In the genomic region with DNA sequence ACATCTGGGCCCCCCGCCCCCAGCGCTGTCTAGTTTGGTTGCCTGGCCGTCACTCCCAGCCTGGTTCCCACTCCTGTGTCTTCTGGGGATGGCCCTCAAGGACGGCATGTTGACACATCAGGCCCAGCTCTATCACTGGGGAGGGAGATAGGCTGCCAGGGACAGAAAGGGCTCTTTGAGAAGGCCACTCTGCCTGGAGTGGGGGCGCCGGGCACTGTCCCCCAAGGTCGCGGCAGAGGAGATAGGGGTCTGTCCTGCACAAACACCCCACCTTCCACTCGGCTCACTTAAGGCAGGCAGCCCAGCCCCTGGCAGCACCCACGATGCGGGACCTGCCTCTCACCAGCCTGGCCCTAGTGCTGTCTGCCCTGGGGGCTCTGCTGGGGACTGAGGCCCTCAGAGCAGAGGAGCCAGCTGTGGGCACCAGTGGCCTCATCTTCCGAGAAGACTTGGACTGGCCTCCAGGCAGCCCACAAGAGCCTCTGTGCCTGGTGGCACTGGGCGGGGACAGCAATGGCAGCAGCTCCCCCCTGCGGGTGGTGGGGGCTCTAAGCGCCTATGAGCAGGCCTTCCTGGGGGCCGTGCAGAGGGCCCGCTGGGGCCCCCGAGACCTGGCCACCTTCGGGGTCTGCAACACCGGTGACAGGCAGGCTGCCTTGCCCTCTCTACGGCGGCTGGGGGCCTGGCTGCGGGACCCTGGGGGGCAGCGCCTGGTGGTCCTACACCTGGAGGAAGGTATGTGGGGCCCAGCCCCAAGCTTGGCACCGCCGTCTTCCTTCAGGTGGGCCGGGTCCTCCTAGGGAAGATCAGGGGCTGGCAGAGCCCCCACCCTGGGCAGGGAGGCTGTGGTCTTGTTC, we compare ENCODE assay signal across 1 cellular context.
TF ChIP-seq lines count a peak whose summit lies in the region.

A gene (plus strand): TSS at position 314 of the 857 bp plus-strand sequence. CDS start 10 bp downstream, at position 324.

TF ChIP-seq in K562, 482 proteins besides CTCF, POLR2A, EP300 and RAD21 (continues in another document):
- TF ChIP-seq CBFB (CRISPR knock-in tag; IDR thresholded peaks at IDR 0.05) (no peak), ZNF174 (CRISPR knock-in tag; IDR thresholded peaks at IDR 0.05) (no peak), DMBX1 (CRISPR knock-in tag; IDR thresholded peaks at IDR 0.05; ENCODE audit: borderline replicate concordance) (no peak), ZNF311 (CRISPR knock-in tag; IDR thresholded peaks at IDR 0.05) (no peak), XRCC4 (IDR thresholded peaks at IDR 0.05; ENCODE audit: extremely low read depth, insufficient read depth, insufficient read length) (no peak), SRSF3 (IDR thresholded peaks at IDR 0.05; ENCODE audit: insufficient read depth, low read length) (no peak), RBM22 (IDR thresholded peaks at IDR 0.05; ENCODE audit: low read depth, low read length, poor library complexity, severe bottlenecking) (peak; percentile 37), TFAM (CRISPR knock-in tag; conservative IDR thresholded peaks at IDR 0.05) (no peak), ZNF239 (CRISPR knock-in tag; IDR thresholded peaks at IDR 0.05) (no peak), NCOA1 (IDR thresholded peaks at IDR 0.05; ENCODE audit: low read depth) (no peak), HMGN3 (IDR thresholded peaks at IDR 0.05; ENCODE audit: borderline replicate concordance, extremely low read depth, insufficient read length, low read depth, low read length) (peak; percentile 49), NFIX (CRISPR knock-in tag; IDR thresholded peaks at IDR 0.05; ENCODE audit: low read depth) (no peak), PTTG1 (tag; IDR thresholded peaks at IDR 0.05; ENCODE audit: low read depth) (no peak), MAFF (IDR thresholded peaks at IDR 0.05; ENCODE audit: low read length) (no peak), POLR2AphosphoS5 (IDR thresholded peaks at IDR 0.05; ENCODE audit: control insufficient read depth, insufficient read depth, low read depth, low read length) (0 out of 2 replicates have a peak, but pooled peaks have one; percentile 9), ZBTB7A (IDR thresholded peaks at IDR 0.05; ENCODE audit: borderline replicate concordance, control insufficient read depth, low read depth, low read length) (0 out of 2 replicates have a peak, but pooled peaks have one; percentile 15), NR4A1 (CRISPR knock-in tag; IDR thresholded peaks at IDR 0.05) (no peak), NR4A1 (tag; IDR thresholded peaks at IDR 0.05) (no peak), RBM17 (IDR thresholded peaks at IDR 0.05; ENCODE audit: borderline replicate concordance, low read depth, low read length) (no peak), POLR2AphosphoS2 (IDR thresholded peaks at IDR 0.05; ENCODE audit: low read length) (peak; percentile 44; the same call in 1 of the 2 replicates), POLR2G (IDR thresholded peaks at IDR 0.05; ENCODE audit: low read depth, low read length) (peak; percentile 53), MYNN (IDR thresholded peaks at IDR 0.05) (peak; percentile 9), MYNN (CRISPR knock-in tag; IDR thresholded peaks at IDR 0.05) (no peak), PML (IDR thresholded peaks at IDR 0.05; ENCODE audit: low read length) (0 out of 2 replicates have a peak, but pooled peaks have one; percentile 22), CHD4 (IDR thresholded peaks at IDR 0.05; ENCODE audit: insufficient read depth, insufficient replicate concordance, low read depth, low read length, poor library complexity, severe bottlenecking) (no peak), KLF10 (CRISPR knock-in tag; IDR thresholded peaks at IDR 0.05) (no peak), RBM25 (IDR thresholded peaks at IDR 0.05; ENCODE audit: low read depth, low read length, severe bottlenecking) (no peak), FUS (optimal IDR thresholded peaks at IDR 0.05; ENCODE audit: low read depth, low read length) (no peak), RBFOX2 (IDR thresholded peaks at IDR 0.05; ENCODE audit: low read depth, low read length) (peak; percentile 55), HDGF (IDR thresholded peaks at IDR 0.05) (no peak), ZNF561 (CRISPR knock-in tag; conservative IDR thresholded peaks at IDR 0.05) (no peak), NFATC3 (IDR thresholded peaks at IDR 0.05) (no peak), DACH1 (IDR thresholded peaks at IDR 0.05; ENCODE audit: partially characterized antibody) (no peak), SUPT5H (IDR thresholded peaks at IDR 0.05) (0 out of 2 replicates have a peak, but pooled peaks have one; percentile 17), ESRRB (CRISPR knock-in tag; IDR thresholded peaks at IDR 0.05; ENCODE audit: borderline replicate concordance) (no peak)
- TF ChIP-seq, protein P1, sequence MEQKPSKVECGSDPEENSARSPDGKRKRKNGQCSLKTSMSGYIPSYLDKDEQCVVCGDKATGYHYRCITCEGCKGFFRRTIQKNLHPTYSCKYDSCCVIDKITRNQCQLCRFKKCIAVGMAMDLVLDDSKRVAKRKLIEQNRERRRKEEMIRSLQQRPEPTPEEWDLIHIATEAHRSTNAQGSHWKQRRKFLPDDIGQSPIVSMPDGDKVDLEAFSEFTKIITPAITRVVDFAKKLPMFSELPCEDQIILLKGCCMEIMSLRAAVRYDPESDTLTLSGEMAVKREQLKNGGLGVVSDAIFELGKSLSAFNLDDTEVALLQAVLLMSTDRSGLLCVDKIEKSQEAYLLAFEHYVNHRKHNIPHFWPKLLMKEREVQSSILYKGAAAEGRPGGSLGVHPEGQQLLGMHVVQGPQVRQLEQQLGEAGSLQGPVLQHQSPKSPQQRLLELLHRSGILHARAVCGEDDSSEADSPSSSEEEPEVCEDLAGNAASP (IDR thresholded peaks at IDR 0.05): no peak
- TF ChIP-seq, protein P2, sequence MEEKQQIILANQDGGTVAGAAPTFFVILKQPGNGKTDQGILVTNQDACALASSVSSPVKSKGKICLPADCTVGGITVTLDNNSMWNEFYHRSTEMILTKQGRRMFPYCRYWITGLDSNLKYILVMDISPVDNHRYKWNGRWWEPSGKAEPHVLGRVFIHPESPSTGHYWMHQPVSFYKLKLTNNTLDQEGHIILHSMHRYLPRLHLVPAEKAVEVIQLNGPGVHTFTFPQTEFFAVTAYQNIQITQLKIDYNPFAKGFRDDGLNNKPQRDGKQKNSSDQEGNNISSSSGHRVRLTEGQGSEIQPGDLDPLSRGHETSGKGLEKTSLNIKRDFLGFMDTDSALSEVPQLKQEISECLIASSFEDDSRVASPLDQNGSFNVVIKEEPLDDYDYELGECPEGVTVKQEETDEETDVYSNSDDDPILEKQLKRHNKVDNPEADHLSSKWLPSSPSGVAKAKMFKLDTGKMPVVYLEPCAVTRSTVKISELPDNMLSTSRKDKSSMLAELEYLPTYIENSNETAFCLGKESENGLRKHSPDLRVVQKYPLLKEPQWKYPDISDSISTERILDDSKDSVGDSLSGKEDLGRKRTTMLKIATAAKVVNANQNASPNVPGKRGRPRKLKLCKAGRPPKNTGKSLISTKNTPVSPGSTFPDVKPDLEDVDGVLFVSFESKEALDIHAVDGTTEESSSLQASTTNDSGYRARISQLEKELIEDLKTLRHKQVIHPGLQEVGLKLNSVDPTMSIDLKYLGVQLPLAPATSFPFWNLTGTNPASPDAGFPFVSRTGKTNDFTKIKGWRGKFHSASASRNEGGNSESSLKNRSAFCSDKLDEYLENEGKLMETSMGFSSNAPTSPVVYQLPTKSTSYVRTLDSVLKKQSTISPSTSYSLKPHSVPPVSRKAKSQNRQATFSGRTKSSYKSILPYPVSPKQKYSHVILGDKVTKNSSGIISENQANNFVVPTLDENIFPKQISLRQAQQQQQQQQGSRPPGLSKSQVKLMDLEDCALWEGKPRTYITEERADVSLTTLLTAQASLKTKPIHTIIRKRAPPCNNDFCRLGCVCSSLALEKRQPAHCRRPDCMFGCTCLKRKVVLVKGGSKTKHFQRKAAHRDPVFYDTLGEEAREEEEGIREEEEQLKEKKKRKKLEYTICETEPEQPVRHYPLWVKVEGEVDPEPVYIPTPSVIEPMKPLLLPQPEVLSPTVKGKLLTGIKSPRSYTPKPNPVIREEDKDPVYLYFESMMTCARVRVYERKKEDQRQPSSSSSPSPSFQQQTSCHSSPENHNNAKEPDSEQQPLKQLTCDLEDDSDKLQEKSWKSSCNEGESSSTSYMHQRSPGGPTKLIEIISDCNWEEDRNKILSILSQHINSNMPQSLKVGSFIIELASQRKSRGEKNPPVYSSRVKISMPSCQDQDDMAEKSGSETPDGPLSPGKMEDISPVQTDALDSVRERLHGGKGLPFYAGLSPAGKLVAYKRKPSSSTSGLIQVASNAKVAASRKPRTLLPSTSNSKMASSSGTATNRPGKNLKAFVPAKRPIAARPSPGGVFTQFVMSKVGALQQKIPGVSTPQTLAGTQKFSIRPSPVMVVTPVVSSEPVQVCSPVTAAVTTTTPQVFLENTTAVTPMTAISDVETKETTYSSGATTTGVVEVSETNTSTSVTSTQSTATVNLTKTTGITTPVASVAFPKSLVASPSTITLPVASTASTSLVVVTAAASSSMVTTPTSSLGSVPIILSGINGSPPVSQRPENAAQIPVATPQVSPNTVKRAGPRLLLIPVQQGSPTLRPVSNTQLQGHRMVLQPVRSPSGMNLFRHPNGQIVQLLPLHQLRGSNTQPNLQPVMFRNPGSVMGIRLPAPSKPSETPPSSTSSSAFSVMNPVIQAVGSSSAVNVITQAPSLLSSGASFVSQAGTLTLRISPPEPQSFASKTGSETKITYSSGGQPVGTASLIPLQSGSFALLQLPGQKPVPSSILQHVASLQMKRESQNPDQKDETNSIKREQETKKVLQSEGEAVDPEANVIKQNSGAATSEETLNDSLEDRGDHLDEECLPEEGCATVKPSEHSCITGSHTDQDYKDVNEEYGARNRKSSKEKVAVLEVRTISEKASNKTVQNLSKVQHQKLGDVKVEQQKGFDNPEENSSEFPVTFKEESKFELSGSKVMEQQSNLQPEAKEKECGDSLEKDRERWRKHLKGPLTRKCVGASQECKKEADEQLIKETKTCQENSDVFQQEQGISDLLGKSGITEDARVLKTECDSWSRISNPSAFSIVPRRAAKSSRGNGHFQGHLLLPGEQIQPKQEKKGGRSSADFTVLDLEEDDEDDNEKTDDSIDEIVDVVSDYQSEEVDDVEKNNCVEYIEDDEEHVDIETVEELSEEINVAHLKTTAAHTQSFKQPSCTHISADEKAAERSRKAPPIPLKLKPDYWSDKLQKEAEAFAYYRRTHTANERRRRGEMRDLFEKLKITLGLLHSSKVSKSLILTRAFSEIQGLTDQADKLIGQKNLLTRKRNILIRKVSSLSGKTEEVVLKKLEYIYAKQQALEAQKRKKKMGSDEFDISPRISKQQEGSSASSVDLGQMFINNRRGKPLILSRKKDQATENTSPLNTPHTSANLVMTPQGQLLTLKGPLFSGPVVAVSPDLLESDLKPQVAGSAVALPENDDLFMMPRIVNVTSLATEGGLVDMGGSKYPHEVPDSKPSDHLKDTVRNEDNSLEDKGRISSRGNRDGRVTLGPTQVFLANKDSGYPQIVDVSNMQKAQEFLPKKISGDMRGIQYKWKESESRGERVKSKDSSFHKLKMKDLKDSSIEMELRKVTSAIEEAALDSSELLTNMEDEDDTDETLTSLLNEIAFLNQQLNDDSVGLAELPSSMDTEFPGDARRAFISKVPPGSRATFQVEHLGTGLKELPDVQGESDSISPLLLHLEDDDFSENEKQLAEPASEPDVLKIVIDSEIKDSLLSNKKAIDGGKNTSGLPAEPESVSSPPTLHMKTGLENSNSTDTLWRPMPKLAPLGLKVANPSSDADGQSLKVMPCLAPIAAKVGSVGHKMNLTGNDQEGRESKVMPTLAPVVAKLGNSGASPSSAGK (IDR thresholded peaks at IDR 0.05): no peak
- TF ChIP-seq, protein P3, sequence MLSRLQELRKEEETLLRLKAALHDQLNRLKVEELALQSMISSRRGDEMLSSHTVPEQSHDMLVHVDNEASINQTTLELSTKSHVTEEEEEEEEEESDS (CRISPR knock-in tag; IDR thresholded peaks at IDR 0.05): no peak
- TF ChIP-seq, protein P4, sequence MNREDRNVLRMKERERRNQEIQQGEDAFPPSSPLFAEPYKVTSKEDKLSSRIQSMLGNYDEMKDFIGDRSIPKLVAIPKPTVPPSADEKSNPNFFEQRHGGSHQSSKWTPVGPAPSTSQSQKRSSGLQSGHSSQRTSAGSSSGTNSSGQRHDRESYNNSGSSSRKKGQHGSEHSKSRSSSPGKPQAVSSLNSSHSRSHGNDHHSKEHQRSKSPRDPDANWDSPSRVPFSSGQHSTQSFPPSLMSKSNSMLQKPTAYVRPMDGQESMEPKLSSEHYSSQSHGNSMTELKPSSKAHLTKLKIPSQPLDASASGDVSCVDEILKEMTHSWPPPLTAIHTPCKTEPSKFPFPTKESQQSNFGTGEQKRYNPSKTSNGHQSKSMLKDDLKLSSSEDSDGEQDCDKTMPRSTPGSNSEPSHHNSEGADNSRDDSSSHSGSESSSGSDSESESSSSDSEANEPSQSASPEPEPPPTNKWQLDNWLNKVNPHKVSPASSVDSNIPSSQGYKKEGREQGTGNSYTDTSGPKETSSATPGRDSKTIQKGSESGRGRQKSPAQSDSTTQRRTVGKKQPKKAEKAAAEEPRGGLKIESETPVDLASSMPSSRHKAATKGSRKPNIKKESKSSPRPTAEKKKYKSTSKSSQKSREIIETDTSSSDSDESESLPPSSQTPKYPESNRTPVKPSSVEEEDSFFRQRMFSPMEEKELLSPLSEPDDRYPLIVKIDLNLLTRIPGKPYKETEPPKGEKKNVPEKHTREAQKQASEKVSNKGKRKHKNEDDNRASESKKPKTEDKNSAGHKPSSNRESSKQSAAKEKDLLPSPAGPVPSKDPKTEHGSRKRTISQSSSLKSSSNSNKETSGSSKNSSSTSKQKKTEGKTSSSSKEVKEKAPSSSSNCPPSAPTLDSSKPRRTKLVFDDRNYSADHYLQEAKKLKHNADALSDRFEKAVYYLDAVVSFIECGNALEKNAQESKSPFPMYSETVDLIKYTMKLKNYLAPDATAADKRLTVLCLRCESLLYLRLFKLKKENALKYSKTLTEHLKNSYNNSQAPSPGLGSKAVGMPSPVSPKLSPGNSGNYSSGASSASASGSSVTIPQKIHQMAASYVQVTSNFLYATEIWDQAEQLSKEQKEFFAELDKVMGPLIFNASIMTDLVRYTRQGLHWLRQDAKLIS (CRISPR knock-in tag; IDR thresholded peaks at IDR 0.05): no peak
- TF ChIP-seq, protein P5, sequence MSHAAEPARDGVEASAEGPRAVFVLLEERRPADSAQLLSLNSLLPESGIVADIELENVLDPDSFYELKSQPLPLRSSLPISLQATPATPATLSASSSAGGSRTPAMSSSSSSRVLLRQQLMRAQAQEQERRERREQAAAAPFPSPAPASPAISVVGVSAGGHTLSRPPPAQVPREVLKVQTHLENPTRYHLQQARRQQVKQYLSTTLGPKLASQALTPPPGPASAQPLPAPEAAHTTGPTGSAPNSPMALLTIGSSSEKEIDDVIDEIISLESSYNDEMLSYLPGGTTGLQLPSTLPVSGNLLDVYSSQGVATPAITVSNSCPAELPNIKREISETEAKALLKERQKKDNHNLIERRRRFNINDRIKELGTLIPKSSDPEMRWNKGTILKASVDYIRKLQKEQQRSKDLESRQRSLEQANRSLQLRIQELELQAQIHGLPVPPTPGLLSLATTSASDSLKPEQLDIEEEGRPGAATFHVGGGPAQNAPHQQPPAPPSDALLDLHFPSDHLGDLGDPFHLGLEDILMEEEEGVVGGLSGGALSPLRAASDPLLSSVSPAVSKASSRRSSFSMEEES (CRISPR knock-in tag; IDR thresholded peaks at IDR 0.05): peak; percentile 1; the same call in 1 of the 2 replicates
- TF ChIP-seq, protein P6, sequence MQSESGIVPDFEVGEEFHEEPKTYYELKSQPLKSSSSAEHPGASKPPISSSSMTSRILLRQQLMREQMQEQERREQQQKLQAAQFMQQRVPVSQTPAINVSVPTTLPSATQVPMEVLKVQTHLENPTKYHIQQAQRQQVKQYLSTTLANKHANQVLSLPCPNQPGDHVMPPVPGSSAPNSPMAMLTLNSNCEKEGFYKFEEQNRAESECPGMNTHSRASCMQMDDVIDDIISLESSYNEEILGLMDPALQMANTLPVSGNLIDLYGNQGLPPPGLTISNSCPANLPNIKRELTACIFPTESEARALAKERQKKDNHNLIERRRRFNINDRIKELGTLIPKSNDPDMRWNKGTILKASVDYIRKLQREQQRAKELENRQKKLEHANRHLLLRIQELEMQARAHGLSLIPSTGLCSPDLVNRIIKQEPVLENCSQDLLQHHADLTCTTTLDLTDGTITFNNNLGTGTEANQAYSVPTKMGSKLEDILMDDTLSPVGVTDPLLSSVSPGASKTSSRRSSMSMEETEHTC (IDR thresholded peaks at IDR 0.05): no peak
